Comparison of ENCODE assay signal across 9 cellular contexts in genomic region chr10:80444646-80445319, GRCh38. TPM values are rescaled to one million over a fixed set of nuclear protein-coding genes. Genes with fewer than 3 reads are reported as not detected.
DNase-seq lines count a peak whose midpoint lies in the region; FAIRE-seq and TF ChIP-seq lines count a peak whose summit lies in the region.
"Had no signal": no experiment of that assay in that cellular context is flagged by ENCODE, and none has a peak within 500 bp of the region (broad histone marks: within the 10 kb centered on the region; RNA-seq: fewer than 3 reads in every experiment).

No MANE protein-coding gene starts in this region.

- H3K9ac ChIP-seq in kidney (ENCODE audit: low read length in 2 of 2), result peak overlapping the region in 1 of 2 donors; percentile 12

- no peak overlapping the region for H3K4me3 ChIP-seq in LNCaP clone FGC (ENCODE audit: low read depth, low read length)
- no peak overlapping the region for H3K4me3 ChIP-seq in breast epithelium
- H3K4me3 ChIP-seq in kidney (ENCODE audit: low read length in 2 of 2), result no peak overlapping the region
- H3K4me3 ChIP-seq: skin epidermis had no signal

- FAIRE-seq in kidney (lab: Jason Lieb, UNC), result no peak

- H3K27ac ChIP-seq in breast epithelium (peak overlapping the region in 1 of 2 donors; percentile 43), kidney (ENCODE audit: low read depth in 2 of 2, low read length in 2 of 2) (no peak overlapping the region)

- H3K27me3 ChIP-seq in breast epithelium, result no peaks in the 10 kb centered on the region

- H3K4me1 ChIP-seq in breast epithelium (no peaks in the 10 kb centered on the region), kidney (ENCODE audit: control insufficient read depth in 1 of 2, insufficient read depth in 1 of 2, low read depth in 1 of 2, low read length in 2 of 2) (peaks cover 5 to 13% of the 10 kb centered on the region in 2 donors)

- intact Hi-C loops in breast epithelium (cut with DNase I; ENCODE audit: low total_unique reads), result no loop called here
- intact Hi-C loops in kidney (cut with DNase I), result loop anchor here (5.0 kb wide), 1 partner anchor 483 kb away; no protein-coding TSS in a partner anchor

- DNase-seq in NCI-H2171 treated with DMSO at 0.1 percent for 48 hours (lab: John Stamatoyannopoulos, UW), result peak; percentile 56
- no peak for DNase-seq in NCI-H2171 (lab: John Stamatoyannopoulos, UW)
- peak; percentile 70 for DNase-seq in HCEC 1CT
- DNase-seq in LNCaP clone FGC (ENCODE audit: low read depth), result no peak
- peak; percentile 72 for DNase-seq in T-helper 9 cell
- peak in 1 of 2 donors; percentile 32 for DNase-seq in breast epithelium (ENCODE audit: low spot score in 2 of 2)
- DNase-seq in kidney, result peak; percentile 84
- peak; percentile 73 for DNase-seq in stimulated activated CD4-positive, alpha-beta T cell treated with anti-CD3 and anti-CD28 coated beads, Interleukin-4, amount 100 ng/mL, for 1 hour

- TF ChIP-seq CTCF in LNCaP clone FGC (IDR thresholded peaks at IDR 0.05; ENCODE audit: control insufficient read depth, extremely low read depth, insufficient read depth), result peak; percentile 88
- TF ChIP-seq CTCF in breast epithelium (IDR thresholded peaks at IDR 0.05), result peak in 2 of 3 donors; percentile 50 to 82
- TF ChIP-seq CTCF in kidney (IDR thresholded peaks at IDR 0.05; ENCODE audit: borderline replicate concordance, extremely low read depth, insufficient read depth), result peak; percentile 85

- H3K9me3 ChIP-seq in breast epithelium, result no peaks in the 10 kb centered on the region
- H3K9me3 ChIP-seq in kidney (ENCODE audit: control insufficient read depth in 1 of 2, low read length in 2 of 2), result no peaks in the 10 kb centered on the region

- TF ChIP-seq POLR2A in breast epithelium (IDR thresholded peaks at IDR 0.05), result no peak

- H3K36me3 ChIP-seq in breast epithelium (no peaks in the 10 kb centered on the region), kidney (ENCODE audit: control insufficient read depth in 1 of 2, insufficient read depth in 2 of 2, low read length in 2 of 2) (no peaks in the 10 kb centered on the region)

RNA-seq across cellular contexts. Expression of gene TSPAN14, which starts 9.3 kb away (rescaled TPM):
- total RNA-seq in breast epithelium, result 10 to 100 TPM; 52.8 to 76.8 (median 74.8) TPM
- 183 TPM for total RNA-seq in kidney
- polyA plus RNA-seq in kidney (ENCODE audit: insufficient read depth, low read depth, low replicate concordance), result 36.8 TPM

RNA-seq across cellular contexts. Expression of gene PRXL2A, which starts 36.4 kb away (rescaled TPM):
- 100 to 1,000 TPM in 1 of 3 donors, 10 to 100 TPM in 2; 82.3 to 547 (median 88.4) TPM for total RNA-seq in breast epithelium
- total RNA-seq in kidney, result 69.4 TPM
- 101 TPM for polyA plus RNA-seq in kidney (ENCODE audit: insufficient read depth, low read depth, low replicate concordance)

Comparison
In these comparisons a context has a peak if more than half of its experiments do, and no peak if none do; other contexts are left out.
1. DNase-seq: peak in NCI-H2171 treated with DMSO at 0.1 percent for 48 hours (single experiment), HCEC 1CT (single experiment), T-helper 9 cell (single experiment), kidney (single experiment) and stimulated activated CD4-positive, alpha-beta T cell treated with anti-CD3 and anti-CD28 coated beads, Interleukin-4, amount 100 ng/mL, for 1 hour (single experiment); none in NCI-H2171 (single experiment) and LNCaP clone FGC (single experiment).
2. Peak in every context shown above with its lines, with median percentiles within 50 percentile points of each other: CTCF ChIP-seq.